25 cellular contexts compared by ENCODE assay signal in the genomic region with DNA sequence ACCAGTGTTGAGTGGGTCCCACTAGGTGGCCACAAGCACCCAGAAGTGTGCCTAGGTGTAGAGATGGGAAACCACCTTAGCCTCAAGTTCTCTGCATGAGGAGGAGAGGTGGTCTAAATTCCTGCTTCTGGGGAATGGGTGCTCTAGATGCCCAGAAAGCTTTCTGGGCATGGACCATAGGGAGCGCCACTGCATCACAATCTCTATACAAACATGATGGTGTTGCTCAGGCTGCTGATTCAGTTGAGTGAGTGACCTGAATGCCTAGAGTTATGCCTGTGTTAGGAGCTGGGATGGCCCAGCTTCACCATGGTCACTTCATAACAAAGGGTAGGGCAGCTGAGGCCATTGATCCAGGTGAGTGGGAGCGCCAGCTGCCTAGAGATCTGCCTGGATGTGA.
"Had no signal": no experiment of that assay in that cellular context is flagged by ENCODE, and none has a peak within 500 bp of the region (broad histone marks: within the 10 kb centered on the region; RNA-seq: fewer than 3 reads in every experiment).

No MANE protein-coding gene starts in this region.

- H3K4me1 ChIP-seq: ascending aorta, SJCRH30 had no signal

- H3K36me3 ChIP-seq: ascending aorta, SJCRH30, WERI-Rb-1 had no signal

- H3K4me3 ChIP-seq: ascending aorta, SJCRH30, SK-N-MC had no signal

- H3K27me3 ChIP-seq: ascending aorta, SJCRH30 had no signal

- DNase-seq: activated CD4-positive, alpha-beta T cell treated with anti-CD3 and anti-CD28 coated beads, Interleukin-2, amount 10 ng/mL, durations not matched to agents 7 days and 5 days; activated CD4-positive, alpha-beta T cell treated with anti-CD3 and anti-CD28 coated beads, Interleukin-2, amount 50 U/mL, for 48 hours; activated CD8-positive, alpha-beta T cell treated with anti-CD3 and anti-CD28 coated beads, Interleukin-2, amount 10 ng/mL, durations not matched to agents 7 days and 5 days; activated gamma-delta T cell; activated naive CD4-positive, alpha-beta T cell treated with Interleukin-2 at 50 U/mL for 16 hours; activated naive CD8-positive, alpha-beta T cell treated with anti-CD3 and anti-CD28 coated beads, Interleukin-2, amount 10 ng/mL, durations not matched to agents 7 days and 5 days; activated T-cell treated with anti-CD3 and anti-CD28 coated beads, Interleukin-2, amount 50 U/mL, for 24 hours; amygdala; caudate nucleus; cerebellar nuclear complex; Karpas-422; NCI-H1105; NCI-H1417 treated with DMSO at 0.1 percent for 48 hours; NCI-H187 treated with DMSO at 0.1 percent for 48 hours; NCI-H2081; NCI-H2171 treated with DMSO at 0.1 percent for 48 hours; NCI-H2227 treated with DMSO at 0.1 percent for 48 hours; NCI-H446 treated with DMSO at 0.1 percent for 48 hours; NCI-H524; SHP77; SJCRH30; T1000; WERI-Rb-1 had no signal

- H3K27ac ChIP-seq: ascending aorta, SJCRH30, SK-N-MC, WERI-Rb-1 had no signal

- H3K9me3 ChIP-seq: ascending aorta, SJCRH30 had no signal
